3 cellular contexts compared by ENCODE assay signal in the genomic region with DNA sequence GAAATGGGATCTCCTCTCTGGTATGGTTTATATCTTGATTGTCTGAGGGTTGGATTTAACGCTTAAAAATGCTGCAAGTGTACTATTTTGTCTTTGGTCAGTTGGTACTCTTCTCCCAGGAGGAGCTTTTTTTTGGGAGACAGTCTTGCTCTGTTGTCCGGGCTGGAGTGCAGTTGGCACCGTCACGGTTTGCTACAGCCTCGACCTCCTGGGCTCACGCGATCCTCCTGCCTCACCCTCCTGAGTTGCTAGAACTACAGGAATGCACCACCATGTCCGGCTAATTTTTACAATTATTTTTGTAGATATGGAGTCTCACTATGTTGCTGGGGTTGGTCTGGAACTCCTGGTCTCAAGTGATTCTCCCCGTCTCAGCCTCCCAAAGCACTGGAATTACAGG.
TF ChIP-seq lines count a peak whose summit lies in the region.

No MANE protein-coding gene starts in this region.

TF ChIP-seq in SK-N-SH, 30 proteins besides CTCF, POLR2A, EP300 and RAD21:
- no peak for TF ChIP-seq MXI1 (IDR thresholded peaks at IDR 0.05; ENCODE audit: low read depth, low read length)
- no peak for TF ChIP-seq TEAD4 (IDR thresholded peaks at IDR 0.05; ENCODE audit: borderline replicate concordance, insufficient read depth)
- no peak for TF ChIP-seq RXRA (IDR thresholded peaks at IDR 0.05; ENCODE audit: borderline replicate concordance, low read depth)
- TF ChIP-seq SMC3 (IDR thresholded peaks at IDR 0.05; ENCODE audit: low read depth, low read length), result no peak
- TF ChIP-seq SIN3A (IDR thresholded peaks at IDR 0.05; ENCODE audit: borderline replicate concordance, low read depth, low read length), result no peak
- no peak for TF ChIP-seq EZH2phosphoT487 (IDR thresholded peaks at IDR 0.05; ENCODE audit: borderline replicate concordance, low read depth)
- TF ChIP-seq, protein P1, sequence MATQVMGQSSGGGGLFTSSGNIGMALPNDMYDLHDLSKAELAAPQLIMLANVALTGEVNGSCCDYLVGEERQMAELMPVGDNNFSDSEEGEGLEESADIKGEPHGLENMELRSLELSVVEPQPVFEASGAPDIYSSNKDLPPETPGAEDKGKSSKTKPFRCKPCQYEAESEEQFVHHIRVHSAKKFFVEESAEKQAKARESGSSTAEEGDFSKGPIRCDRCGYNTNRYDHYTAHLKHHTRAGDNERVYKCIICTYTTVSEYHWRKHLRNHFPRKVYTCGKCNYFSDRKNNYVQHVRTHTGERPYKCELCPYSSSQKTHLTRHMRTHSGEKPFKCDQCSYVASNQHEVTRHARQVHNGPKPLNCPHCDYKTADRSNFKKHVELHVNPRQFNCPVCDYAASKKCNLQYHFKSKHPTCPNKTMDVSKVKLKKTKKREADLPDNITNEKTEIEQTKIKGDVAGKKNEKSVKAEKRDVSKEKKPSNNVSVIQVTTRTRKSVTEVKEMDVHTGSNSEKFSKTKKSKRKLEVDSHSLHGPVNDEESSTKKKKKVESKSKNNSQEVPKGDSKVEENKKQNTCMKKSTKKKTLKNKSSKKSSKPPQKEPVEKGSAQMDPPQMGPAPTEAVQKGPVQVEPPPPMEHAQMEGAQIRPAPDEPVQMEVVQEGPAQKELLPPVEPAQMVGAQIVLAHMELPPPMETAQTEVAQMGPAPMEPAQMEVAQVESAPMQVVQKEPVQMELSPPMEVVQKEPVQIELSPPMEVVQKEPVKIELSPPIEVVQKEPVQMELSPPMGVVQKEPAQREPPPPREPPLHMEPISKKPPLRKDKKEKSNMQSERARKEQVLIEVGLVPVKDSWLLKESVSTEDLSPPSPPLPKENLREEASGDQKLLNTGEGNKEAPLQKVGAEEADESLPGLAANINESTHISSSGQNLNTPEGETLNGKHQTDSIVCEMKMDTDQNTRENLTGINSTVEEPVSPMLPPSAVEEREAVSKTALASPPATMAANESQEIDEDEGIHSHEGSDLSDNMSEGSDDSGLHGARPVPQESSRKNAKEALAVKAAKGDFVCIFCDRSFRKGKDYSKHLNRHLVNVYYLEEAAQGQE (IDR thresholded peaks at IDR 0.05; ENCODE audit: low read depth, low read length), result no peak
- no peak for TF ChIP-seq TAF1 (IDR thresholded peaks at IDR 0.05; ENCODE audit: borderline replicate concordance, low read depth, low read length)
- TF ChIP-seq NRF1 (IDR thresholded peaks at IDR 0.05; ENCODE audit: low read depth, low read length), result no peak
- TF ChIP-seq NFIC (IDR thresholded peaks at IDR 0.05; ENCODE audit: borderline replicate concordance), result no peak
- TF ChIP-seq RCOR1 (IDR thresholded peaks at IDR 0.05; ENCODE audit: low read length), result no peak
- TF ChIP-seq IRF3 (IDR thresholded peaks at IDR 0.05; ENCODE audit: low read depth, low read length), result no peak

TF ChIP-seq in SK-N-SH treated with all-trans-retinoic acid at 6 μM for 48 hours, 23 proteins besides CTCF, POLR2A, EP300 and RAD21:
- no peak for TF ChIP-seq ARNTL (CRISPR knock-in tag; IDR thresholded peaks at IDR 0.05; ENCODE audit: borderline replicate concordance, low read depth)
- TF ChIP-seq ZC3H10 (CRISPR knock-in tag; IDR thresholded peaks at IDR 0.05), result no peak
- no peak for TF ChIP-seq RARB (CRISPR knock-in tag; IDR thresholded peaks at IDR 0.05)
- TF ChIP-seq CSDC2 (CRISPR knock-in tag; IDR thresholded peaks at IDR 0.05), result no peak
- no peak for TF ChIP-seq CSRNP3 (CRISPR knock-in tag; IDR thresholded peaks at IDR 0.05)
- no peak for TF ChIP-seq SNAI2 (CRISPR knock-in tag; IDR thresholded peaks at IDR 0.05)
- no peak for TF ChIP-seq TOX (CRISPR knock-in tag; IDR thresholded peaks at IDR 0.05; ENCODE audit: borderline replicate concordance)
- no peak for TF ChIP-seq BACH2 (CRISPR knock-in tag; IDR thresholded peaks at IDR 0.05; ENCODE audit: borderline replicate concordance)
- no peak for TF ChIP-seq ZNF70 (CRISPR knock-in tag; IDR thresholded peaks at IDR 0.05)

TF ChIP-seq in endothelial cell of umbilical vein, 7 proteins besides CTCF, POLR2A, EP300 and RAD21:
- TF ChIP-seq MAX (IDR thresholded peaks at IDR 0.05; ENCODE audit: insufficient read depth, insufficient read length) (no peak), EZH2 (IDR thresholded peaks at IDR 0.05; ENCODE audit: borderline replicate concordance, low read depth, low read length, severe bottlenecking) (no peak), FOS (IDR thresholded peaks at IDR 0.05; ENCODE audit: borderline replicate concordance, insufficient read depth, low read length) (no peak), GATA2 (IDR thresholded peaks at IDR 0.05; ENCODE audit: insufficient read depth, insufficient read length, low read depth, low read length) (no peak), POLR2AphosphoS5 (IDR thresholded peaks at IDR 0.05; ENCODE audit: insufficient read depth, low read depth, low read length) (no peak), MYC (IDR thresholded peaks at IDR 0.05; ENCODE audit: low read depth, low read length) (no peak), JUN (IDR thresholded peaks at IDR 0.05; ENCODE audit: borderline replicate concordance, insufficient read depth, insufficient read length, low read depth) (no peak)
